19 cellular contexts compared by ENCODE assay signal in the genomic region with DNA sequence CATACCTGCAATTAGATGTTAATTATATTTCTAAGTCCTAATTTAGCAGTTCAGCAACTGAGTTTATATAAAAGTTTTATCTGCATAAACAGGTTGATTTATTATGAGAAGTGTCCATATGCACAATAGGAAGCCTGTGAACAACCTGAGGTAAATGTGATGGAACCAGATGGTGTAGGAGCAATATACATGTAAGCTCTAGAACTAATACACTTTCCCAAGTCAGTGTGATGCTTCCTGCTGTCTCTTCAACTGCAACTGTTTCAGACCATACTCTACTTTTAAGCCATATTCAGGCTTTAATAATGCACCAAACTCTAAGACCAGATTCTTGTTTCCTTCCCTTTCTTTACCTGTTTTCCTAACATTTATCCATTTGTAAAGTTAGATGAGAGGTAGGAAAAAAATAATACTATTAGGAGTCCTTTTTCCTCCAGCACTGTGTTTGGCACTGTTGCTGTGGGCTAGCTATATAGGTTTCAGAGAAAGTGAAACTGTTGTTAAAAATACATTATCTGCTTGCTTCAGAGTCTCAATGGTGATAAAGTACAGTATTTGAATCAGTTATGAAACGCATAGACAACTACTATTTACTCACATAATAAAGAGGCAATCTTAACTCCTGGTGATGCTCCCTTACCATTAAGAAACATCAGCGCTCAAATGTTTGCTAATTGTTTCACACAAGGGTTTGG.
"Had no signal": no experiment of that assay in that cellular context is flagged by ENCODE, and none has a peak within 500 bp of the region (broad histone marks: within the 10 kb centered on the region; RNA-seq: fewer than 3 reads in every experiment).

No MANE protein-coding gene starts in this region.

- H3K36me3 ChIP-seq: brain microvascular endothelial cell, gastrocnemius medialis, heart left ventricle, spleen, upper lobe of right lung had no signal

- ATAC-seq: esophagus mucosa; gastrocnemius medialis; heart left ventricle; left lobe of liver; stimulated activated naive B cell treated with anti-CD40 and anti-IgM and Interleukin-4, amounts not matched to agents 10 μg/mL and 1 μg/mL and 100 μg/mL, for 72 hours; upper lobe of right lung had no signal

- H3K27ac ChIP-seq: brain microvascular endothelial cell, gastrocnemius medialis, heart left ventricle, spleen, upper lobe of right lung had no signal

- DNase-seq: activated B cell treated with CpG ODN at 0.5 μM for 24 hours; activated CD4-positive, alpha-beta memory T cell treated with anti-CD3 and anti-CD28 coated beads for 36 hours; activated CD4-positive, alpha-beta T cell treated with anti-CD3 and anti-CD28 coated beads for 4 hours; aorta; brain microvascular endothelial cell; effector CD8-positive, alpha-beta T cell; gastrocnemius medialis; heart left ventricle; kidney; midbrain; nephron progenitor cell; nucleus accumbens; retina; spleen; stimulated activated CD4-positive, alpha-beta T cell treated with anti-CD3 and anti-CD28 coated beads, Interleukin-4, amount 100 ng/mL, for 4 hours; stimulated activated naive B cell treated with anti-CD40 and anti-IgM and Interleukin-4, amounts not matched to agents 10 μg/mL and 1 μg/mL and 100 μg/mL, for 72 hours; upper lobe of right lung had no signal

- H3K27me3 ChIP-seq: brain microvascular endothelial cell, gastrocnemius medialis, heart left ventricle, spleen, upper lobe of right lung had no signal

- H3K4me3 ChIP-seq: gastrocnemius medialis, heart left ventricle, spleen, upper lobe of right lung had no signal

- H3K4me1 ChIP-seq: gastrocnemius medialis, heart left ventricle, spleen, upper lobe of right lung had no signal

- H3K9me3 ChIP-seq: gastrocnemius medialis, heart left ventricle, spleen, upper lobe of right lung had no signal
